Comparison of ENCODE assay signal across 8 cellular contexts in the genomic region with DNA sequence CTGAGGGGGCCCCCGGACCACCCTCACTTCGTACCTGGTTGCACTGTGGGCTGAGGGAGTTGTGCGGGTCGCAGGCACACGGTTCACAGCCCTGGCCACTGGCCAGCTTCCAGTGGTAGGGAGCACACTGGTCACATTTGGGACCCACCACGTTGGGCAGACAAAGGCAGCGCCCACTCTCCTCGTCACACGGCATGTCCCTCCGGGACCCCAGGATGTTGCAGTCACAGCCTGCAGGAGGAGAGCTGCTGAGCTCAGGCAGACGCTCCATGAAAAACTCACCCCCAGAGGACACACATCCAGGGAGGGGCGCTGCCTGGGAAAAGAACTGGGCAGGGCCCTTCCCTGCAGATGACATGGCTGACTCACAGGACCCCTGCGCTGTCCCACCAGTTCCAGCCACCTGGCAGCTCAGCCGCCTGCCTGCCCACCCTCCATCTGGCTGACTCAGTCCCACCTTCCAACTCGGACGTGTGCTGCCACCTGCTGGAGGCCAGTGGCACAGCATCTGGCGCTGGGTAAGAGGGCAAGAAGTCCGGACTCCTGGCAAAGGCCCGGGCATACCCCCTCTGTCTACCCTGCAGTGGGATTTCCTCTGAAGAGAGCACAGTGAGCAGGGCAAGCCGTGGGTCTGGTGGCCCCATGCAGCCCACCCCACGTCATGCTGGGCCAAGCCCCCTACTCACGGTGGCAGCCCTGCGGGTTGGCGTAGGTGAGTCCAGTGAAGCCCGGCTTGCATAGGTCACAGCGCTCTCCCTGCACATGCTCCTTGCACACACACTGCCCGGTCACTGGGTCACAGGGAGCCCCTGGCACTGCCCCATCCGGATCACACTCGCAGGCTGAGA. TPM values are rescaled to one million over a fixed set of nuclear protein-coding genes. Genes with fewer than 3 reads are reported as not detected.
DNase-seq lines count a peak whose midpoint lies in the region; ATAC-seq, FAIRE-seq and TF ChIP-seq lines count a peak whose summit lies in the region.

No MANE protein-coding gene starts in this region.

- no peak overlapping the region for H3K4me3 Mint-ChIP-seq in activated CD4-positive, alpha-beta memory T cell treated with anti-CD3 and anti-CD28 coated beads for 36 hours

- no peak overlapping the region for H3K4me3 ChIP-seq in BJ (ENCODE audit: low read depth, low read length)
- H3K4me3 ChIP-seq in dorsolateral prefrontal cortex, result peak overlapping the region in 18 of 59 donors; percentile 3 to 45 (median 24)
- H3K4me3 ChIP-seq in lung, result no peak overlapping the region

- H3K36me3 ChIP-seq in BJ (ENCODE audit: control insufficient read depth, insufficient read depth, low read length) (no peaks in the 10 kb centered on the region), lung (ENCODE audit: control insufficient read depth in 2 of 2, insufficient read depth in 2 of 2, low read length in 2 of 2) (no peaks in the 10 kb centered on the region)

- no peak overlapping the region for H3K27ac Mint-ChIP-seq in activated CD4-positive, alpha-beta memory T cell treated with anti-CD3 and anti-CD28 coated beads for 36 hours

- H3K4me1 ChIP-seq in lung (ENCODE audit: control insufficient read depth in 2 of 2, insufficient read depth in 2 of 2, low read length in 2 of 2), result peaks cover 0 to 3% of the 10 kb centered on the region in 2 donors

- no peaks in the 10 kb centered on the region for H3K9me3 ChIP-seq in lung (ENCODE audit: control insufficient read depth in 2 of 2, insufficient read depth in 1 of 2, low read length in 1 of 2)

- intact Hi-C loops in activated CD4-positive, alpha-beta memory T cell treated with anti-CD3 and anti-CD28 coated beads for 36 hours (cut with micrococcal nuclease), result loop anchor here (1.0 to 5.0 kb wide), 6 partner anchors 21 to 120 kb away; no protein-coding TSS in a partner anchor
- intact Hi-C loops in dorsolateral prefrontal cortex (cut with DNase I), result loop anchor here (2.0 to 5.0 kb wide), 4 partner anchors 35 to 65 kb away; no protein-coding TSS in a partner anchor

- no peak for DNase-seq in BJ (ENCODE audit: low read depth)
- DNase-seq in GM19239 (ENCODE audit: insufficient read length, low spot score), result peak; percentile 81
- DNase-seq in NCI-H69 (lab: John Stamatoyannopoulos, UW), result peak; percentile 76
- peak; percentile 88 for DNase-seq in activated CD4-positive, alpha-beta memory T cell treated with anti-CD3 and anti-CD28 coated beads for 36 hours
- peak; percentile 72 to 91 (median 84) for DNase-seq in dorsolateral prefrontal cortex
- peak; percentile 66 for DNase-seq in lung (ENCODE audit: low spot score)
- DNase-seq in stimulated activated CD8-positive, alpha-beta memory T cell treated with anti-CD3 and anti-CD28 coated beads, Interleukin-15, amount 100 ng/mL, for 1 hour (ENCODE audit: low read depth), result peak; percentile 64

- H3K36me3 Mint-ChIP-seq in activated CD4-positive, alpha-beta memory T cell treated with anti-CD3 and anti-CD28 coated beads for 36 hours, result no peaks in the 10 kb centered on the region

- H3K4me1 Mint-ChIP-seq in activated CD4-positive, alpha-beta memory T cell treated with anti-CD3 and anti-CD28 coated beads for 36 hours (ENCODE audit: low read depth), result peaks cover 14% of the 10 kb centered on the region

- POLR2A ChIA-PET in BJ (lab: Charles Lee), result no interaction called here
- POLR2A ChIA-PET in activated CD4-positive, alpha-beta memory T cell treated with anti-CD3 and anti-CD28 coated beads for 36 hours (lab: Charles Lee), result no interaction called here

- TF ChIP-seq CTCF in BJ (IDR thresholded peaks at IDR 0.05; ENCODE audit: insufficient read depth, low read depth, low read length) (peak; percentile 99), dorsolateral prefrontal cortex (IDR thresholded peaks at IDR 0.05 in 54 of 56, conservative IDR thresholded peaks at IDR 0.05 in 2 of 56; ENCODE audit: low read depth in 1 of 56, partially characterized antibody in 56 of 56) (peak; percentile 89 to 100 (median 99)), lung (IDR thresholded peaks at IDR 0.05; ENCODE audit: control extremely low read depth, extremely low read depth) (peak; percentile 86)

- 49 to 51% methylated on average over 29 of the region's 29 CpGs for WGBS in lung, 2 donors

- H3K27ac ChIP-seq in dorsolateral prefrontal cortex (peak overlapping the region in 34 of 59 donors; percentile 2 to 76 (median 42)), lung (ENCODE audit: low read depth in 1 of 2, low read length in 1 of 2) (no peak overlapping the region)

- ATAC-seq in HG03378 (IDR thresholded peaks at IDR 0.05; ENCODE audit: unreplicated experiment) (peak; percentile 73), lung (ENCODE audit: insufficient read depth, low FRiP score) (peak; percentile 47)

- FAIRE-seq in GM19239 (lab: Jason Lieb, UNC), result peak; percentile 82

- no peaks in the 10 kb centered on the region for H3K27me3 Mint-ChIP-seq in activated CD4-positive, alpha-beta memory T cell treated with anti-CD3 and anti-CD28 coated beads for 36 hours

- H3K27me3 ChIP-seq in BJ (ENCODE audit: control insufficient read depth, insufficient read depth, low read length), result no peaks in the 10 kb centered on the region
- H3K27me3 ChIP-seq in dorsolateral prefrontal cortex, result no peaks in the 10 kb centered on the region
- H3K27me3 ChIP-seq in lung (ENCODE audit: control insufficient read depth, insufficient read depth), result no peaks in the 10 kb centered on the region

- H3K9me3 Mint-ChIP-seq in activated CD4-positive, alpha-beta memory T cell treated with anti-CD3 and anti-CD28 coated beads for 36 hours, result no peaks in the 10 kb centered on the region

- CTCF ChIA-PET in BJ (lab: Yijun Ruan, JAX), result interaction anchor here (0.6 to 10.5 kb wide), 28 partner anchors 8 to 180 kb away, joined by 3 to 154 read pairs (median 6); a partner anchor contains a TSS
- CTCF ChIA-PET in activated CD4-positive, alpha-beta memory T cell treated with anti-CD3 and anti-CD28 coated beads for 36 hours (lab: Charles Lee), result interaction anchor here (0.5 to 5.0 kb wide), 31 partner anchors 8 to 154 kb away, joined by 3 to 35 read pairs (median 5); a partner anchor contains a TSS

RNA-seq across cellular contexts. Expression of a gene that starts 24.7 kb away (rescaled TPM):
- 2.4 and 4.4 TPM in 2 replicates for polyA plus RNA-seq in BJ (2011; rRNA removed)
- polyA minus RNA-seq in BJ (2011; rRNA and poly(A)+ RNA removed), result 1.1 and 1.3 TPM in 2 replicates
- 10 to 100 TPM; 14.6 to 14.7 TPM for total RNA-seq in activated CD4-positive, alpha-beta memory T cell treated with anti-CD3 and anti-CD28 coated beads for 36 hours
- 10 to 100 TPM in 24 of 120 experiments, 1 to 10 TPM in 96; 1.9 to 18.4 (median 7.0) TPM for total RNA-seq in dorsolateral prefrontal cortex
- 100 to 1,000 TPM in 1 of 2 donors, 10 to 100 TPM in 1; 72.6 to 121 TPM for total RNA-seq in lung
- 10 to 100 TPM; 14.6 to 64.6 TPM for polyA plus RNA-seq in lung

RNA-seq across cellular contexts. Expression of a gene that starts 44.1 kb away (rescaled TPM):
- polyA plus RNA-seq in BJ (2011; rRNA removed) (0.81 and 1.5 TPM in 2 replicates), lung (under 1 TPM; 0.14 to 0.80 TPM)
- 0.81 and 1.1 TPM in 2 replicates for polyA minus RNA-seq in BJ (2011; rRNA and poly(A)+ RNA removed)
- under 1 TPM; 0.69 to 0.94 TPM for total RNA-seq in activated CD4-positive, alpha-beta memory T cell treated with anti-CD3 and anti-CD28 coated beads for 36 hours
- total RNA-seq in dorsolateral prefrontal cortex (100 to 1,000 TPM in 8 of 120 experiments, 10 to 100 TPM in 112; 18.6 to 116 (median 67.4) TPM), lung (1 to 10 TPM in 1 of 2 donors, not detected in 1; 2.4 TPM)

RNA-seq across cellular contexts. Expression of a gene that starts 47.6 kb away (rescaled TPM):
- polyA plus RNA-seq in BJ (2011; rRNA removed), result 0.43 and 0.61 TPM in 2 replicates
- polyA minus RNA-seq in BJ (2011; rRNA and poly(A)+ RNA removed), result not detected in 2 replicates
- 10 to 100 TPM; 92.7 to 93.1 TPM for total RNA-seq in activated CD4-positive, alpha-beta memory T cell treated with anti-CD3 and anti-CD28 coated beads for 36 hours
- 10 to 100 TPM in 9 of 120 experiments, 1 to 10 TPM in 103, under 1 TPM in 8; 0.54 to 40.5 (median 2.6) TPM for total RNA-seq in dorsolateral prefrontal cortex
- 10 to 100 TPM; 53.4 to 74.5 TPM for total RNA-seq in lung
- 100 to 1,000 TPM in 1 of 2 donors, 10 to 100 TPM in 1; 44.6 to 696 TPM for polyA plus RNA-seq in lung

Comparison
In these comparisons a context has a peak if more than half of its experiments do, and no peak if none do; other contexts are left out.
1. H3K27ac ChIP-seq: peak in dorsolateral prefrontal cortex (34 of 59); none in lung (0 of 2).
2. RNA of a gene that starts 44.1 kb away (total RNA-seq): 18.6 to 116 TPM in dorsolateral prefrontal cortex; 2.4 TPM in lung and 0.69 to 0.94 TPM in activated CD4-positive, alpha-beta memory T cell treated with anti-CD3 and anti-CD28 coated beads for 36 hours; every median in the first group is over 4 times any median in the second.
3. Peak in every context shown above with its lines, with median percentiles within 50 percentile points of each other: CTCF ChIP-seq.